In the genomic region with DNA sequence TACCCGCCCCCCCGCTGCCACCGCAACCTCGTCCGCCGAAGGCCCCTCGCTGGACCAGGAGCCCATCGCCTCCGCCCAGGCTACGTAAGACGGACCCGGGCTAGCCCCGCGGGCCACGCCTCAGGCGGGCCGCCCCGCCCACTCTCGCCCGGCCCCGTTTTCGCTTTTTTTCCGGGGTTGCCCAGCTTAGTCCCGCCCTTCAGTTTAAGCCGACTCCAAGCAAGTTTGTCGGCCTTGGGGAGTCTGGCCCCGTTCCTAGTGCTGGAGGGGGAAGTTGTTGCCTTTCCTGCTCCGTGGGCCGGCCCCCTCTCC, we compare ENCODE assay signal across 8 cellular contexts. TPM values are rescaled to one million over a fixed set of nuclear protein-coding genes. Genes with fewer than 3 reads are reported as not detected.
DNase-seq lines count a peak whose midpoint lies in the region; ATAC-seq and TF ChIP-seq lines count a peak whose summit lies in the region.

No MANE protein-coding gene starts in this region.

- peaks cover 62% of the 10 kb centered on the region for H3F3A ChIP-seq in neural progenitor cell (ENCODE audit: low read depth)

- DNase-seq in DMS153 (lab: John Stamatoyannopoulos, UW), result peak; percentile 77
- DNase-seq in SIG-M5 (lab: John Stamatoyannopoulos, UW), result peak; percentile 27
- peak; percentile 74 for DNase-seq in activated gamma-delta T cell treated with Interleukin-2 at 50 U/mL for 16 hours
- DNase-seq in foreskin fibroblast, result peak; percentile 89 to 96
- peak; percentile 94 for DNase-seq in neural progenitor cell (ENCODE audit: low spot score)

- H3K4me3 ChIP-seq in foreskin fibroblast (ENCODE audit: low read depth in 1 of 2, low read length in 2 of 2), result peak overlapping the region; percentile 86 to 96
- H3K4me3 ChIP-seq in neural progenitor cell, result peak overlapping the region; percentile 82
- peak overlapping the region; percentile 75 to 92 (median 85) for H3K4me3 ChIP-seq in subcutaneous abdominal adipose tissue (ENCODE audit: low read depth in 1 of 5, low read length in 5 of 5)

- no peak for TF ChIP-seq CTCF in foreskin fibroblast (IDR thresholded peaks at IDR 0.05; ENCODE audit: low read depth, low read length)
- no peak for TF ChIP-seq CTCF in neural progenitor cell (IDR thresholded peaks at IDR 0.05)

- peak overlapping the region; percentile 91 for H3K4me3 Mint-ChIP-seq in neural progenitor cell

- H3K4me2 ChIP-seq in neural progenitor cell, result peak overlapping the region; percentile 87

- H3K9me3 ChIP-seq in KOPT-K1 (ENCODE audit: insufficient read depth, low read length, poor library complexity, severe bottlenecking) (no peaks in the 10 kb centered on the region), neural progenitor cell (ENCODE audit: low read depth) (no peaks in the 10 kb centered on the region), subcutaneous abdominal adipose tissue (ENCODE audit: control insufficient read depth in 5 of 5, low read length in 5 of 5) (no peaks in the 10 kb centered on the region)

- H3K36me3 Mint-ChIP-seq in neural progenitor cell, result peaks cover 16% of the 10 kb centered on the region

- H3K79me2 ChIP-seq in neural progenitor cell (ENCODE audit: low read depth), result peaks cover 24% of the 10 kb centered on the region

- H3K4me1 Mint-ChIP-seq in neural progenitor cell, result peaks cover 39% of the 10 kb centered on the region

- H2AFZ ChIP-seq in neural progenitor cell (replicated peaks), result peak overlapping the region; percentile 91

- no peaks in the 10 kb centered on the region for H3K27me3 ChIP-seq in neural progenitor cell
- H3K27me3 ChIP-seq in subcutaneous abdominal adipose tissue (ENCODE audit: control insufficient read depth in 5 of 5, insufficient read depth in 4 of 5, low read length in 5 of 5), result no peaks in the 10 kb centered on the region

- peaks cover 7% of the 10 kb centered on the region for H3K27me3 Mint-ChIP-seq in neural progenitor cell (ENCODE audit: insufficient read depth, low read depth)

- no peaks in the 10 kb centered on the region for H3K9me3 Mint-ChIP-seq in neural progenitor cell

- H3K4me1 ChIP-seq in neural progenitor cell, result peaks cover 19% of the 10 kb centered on the region
- H3K4me1 ChIP-seq in subcutaneous abdominal adipose tissue (ENCODE audit: control insufficient read depth in 5 of 5, insufficient read depth in 5 of 5, low read length in 5 of 5), result peaks cover 12 to 56% (median 49%) of the 10 kb centered on the region in 5 donors

- H3K27ac ChIP-seq in KOPT-K1 (ENCODE audit: low read depth, low read length, poor library complexity, severe bottlenecking) (peak overlapping the region; percentile 92), neural progenitor cell (peak overlapping the region; percentile 88), subcutaneous abdominal adipose tissue (ENCODE audit: low read depth, low read length) (peak overlapping the region; percentile 82)

- no peak overlapping the region for H3K9ac ChIP-seq in neural progenitor cell
- peak overlapping the region; percentile 22 to 93 (median 87) for H3K9ac ChIP-seq in subcutaneous abdominal adipose tissue (ENCODE audit: low read length in 5 of 5)

- peaks cover 43% of the 10 kb centered on the region for H4K20me1 ChIP-seq in neural progenitor cell (ENCODE audit: low read depth)

- peak; percentile 39 for ATAC-seq in GM21717 (IDR thresholded peaks at IDR 0.05; ENCODE audit: unreplicated experiment)

- no peak overlapping the region for H3K27ac Mint-ChIP-seq in neural progenitor cell

- H3K36me3 ChIP-seq in KOPT-K1 (ENCODE audit: insufficient read depth, low read length) (peaks cover 52% of the 10 kb centered on the region), neural progenitor cell (no peaks in the 10 kb centered on the region), subcutaneous abdominal adipose tissue (ENCODE audit: control insufficient read depth in 5 of 5, insufficient read depth in 5 of 5, low read length in 5 of 5) (peaks cover 3 to 31% (median 24%) of the 10 kb centered on the region in 5 donors)

RNA-seq across cellular contexts. Expression of gene RUSC1, which starts 3.0 kb away (rescaled TPM):
- total RNA-seq in neural progenitor cell (ENCODE audit: low replicate concordance), result 17.0 and 43.4 TPM in 2 replicates

RNA-seq across cellular contexts. Expression of gene FDPS, which starts 15.0 kb away (rescaled TPM):
- total RNA-seq in neural progenitor cell (ENCODE audit: low replicate concordance), result 215 and 266 TPM in 2 replicates

RNA-seq across cellular contexts. Expression of gene PKLR, which starts 22.4 kb away (rescaled TPM):
- 0.53 and 0.54 TPM in 2 replicates for total RNA-seq in neural progenitor cell (ENCODE audit: low replicate concordance)

RNA-seq across cellular contexts. Expression of gene HCN3, which starts 46.4 kb away (rescaled TPM):
- 1.9 and 5.9 TPM in 2 replicates for total RNA-seq in neural progenitor cell (ENCODE audit: low replicate concordance)

RNA-seq across cellular contexts. Expression of gene CLK2, which starts 50.4 kb away (rescaled TPM):
- 41.7 and 62.2 TPM in 2 replicates for total RNA-seq in neural progenitor cell (ENCODE audit: low replicate concordance)

Comparison
In these comparisons a context has a peak if more than half of its experiments do, and no peak if none do; other contexts are left out.
1. Peak in every context shown above with its lines: DNase-seq, ATAC-seq, H3K4me3 ChIP-seq and H3K27ac ChIP-seq.
2. DNase-seq: peak in every context shown above with its lines; median percentile 94 in neural progenitor cell; 92 in foreskin fibroblast; 77 in DMS153; 74 in activated gamma-delta T cell treated with Interleukin-2 at 50 U/mL for 16 hours; 27 in SIG-M5.